Comparison of ENCODE assay signal across 19 cellular contexts in genomic region chr1:59079434-59080135, GRCh38.
DNase-seq lines count a peak whose midpoint lies in the region; ATAC-seq, FAIRE-seq and TF ChIP-seq lines count a peak whose summit lies in the region.
"Had no signal": no experiment of that assay in that cellular context is flagged by ENCODE, and none has a peak within 500 bp of the region (broad histone marks: within the 10 kb centered on the region; RNA-seq: fewer than 3 reads in every experiment).

No MANE protein-coding gene starts in this region.

- H3K4me3 ChIP-seq in mesenchymal stem cell (ENCODE audit: insufficient read depth in 1 of 2, low read depth in 1 of 2, low read length in 2 of 2), result no peak overlapping the region
- H3K4me3 ChIP-seq: colonic mucosa, right atrium auricular region had no signal

- no peaks in the 10 kb centered on the region for H3K36me3 ChIP-seq in mesenchymal stem cell (ENCODE audit: control insufficient read depth in 1 of 2, insufficient read depth in 2 of 2, low read depth in 1 of 2, low read length in 2 of 2)
- H3K36me3 ChIP-seq: colonic mucosa, right atrium auricular region had no signal

- H2BK5ac ChIP-seq in mesenchymal stem cell (ENCODE audit: low read depth, low read length, poor library complexity, severe bottlenecking), result no peak overlapping the region

- H2BK12ac ChIP-seq in mesenchymal stem cell (ENCODE audit: low read length in 2 of 2), result no peak overlapping the region

- H3K9ac ChIP-seq in mesenchymal stem cell (ENCODE audit: low read length), result peak overlapping the region; percentile 33

- H3K4ac ChIP-seq in mesenchymal stem cell (ENCODE audit: low read depth in 1 of 2, low read length in 2 of 2), result no peak overlapping the region

- no peak overlapping the region for H2BK15ac ChIP-seq in mesenchymal stem cell (ENCODE audit: low read depth, poor library complexity, severe bottlenecking)

- H3K9me3 ChIP-seq in mesenchymal stem cell (ENCODE audit: control insufficient read depth, low read length), result no peaks in the 10 kb centered on the region
- H3K9me3 ChIP-seq: colonic mucosa, right atrium auricular region had no signal

- no peak overlapping the region for H2AK5ac ChIP-seq in mesenchymal stem cell (ENCODE audit: low read length, severe bottlenecking)

- no peak overlapping the region for H4K91ac ChIP-seq in mesenchymal stem cell (ENCODE audit: low read length)

- no CpG with 5 or more reads among the region's 3 CpGs for WGBS in mesenchymal stem cell

- H3K4me1 ChIP-seq in mesenchymal stem cell (ENCODE audit: control insufficient read depth, insufficient read depth, low read depth, low read length), result peaks cover 7% of the 10 kb centered on the region
- H3K4me1 ChIP-seq: colonic mucosa had no signal

- no peak for TF ChIP-seq POLR2A in H54 (IDR thresholded peaks at IDR 0.05; ENCODE audit: low read depth, low read length)

- FAIRE-seq in H54 (lab: Jason Lieb, UNC), result peak; percentile 67
- FAIRE-seq: GM18507 had no signal

- H2BK120ac ChIP-seq in mesenchymal stem cell (ENCODE audit: low read depth, low read length), result no peak overlapping the region

- no peak overlapping the region for H3K27ac ChIP-seq in mesenchymal stem cell (ENCODE audit: low read length, poor library complexity, severe bottlenecking)
- H3K27ac ChIP-seq: colonic mucosa, right atrium auricular region had no signal

- H3K27me3 ChIP-seq in mesenchymal stem cell (ENCODE audit: control insufficient read depth in 1 of 2, insufficient read depth in 1 of 2, low read length in 2 of 2), result no peaks in the 10 kb centered on the region
- H3K27me3 ChIP-seq: colonic mucosa, right atrium auricular region had no signal

- no peak for ATAC-seq in HG02970 (IDR thresholded peaks at IDR 0.05; ENCODE audit: low FRiP score, unreplicated experiment)
- ATAC-seq: naive thymus-derived CD8-positive, alpha-beta T cell had no signal

- no peak overlapping the region for H3K14ac ChIP-seq in mesenchymal stem cell (ENCODE audit: low read length in 2 of 2)

- no peak overlapping the region for H4K8ac ChIP-seq in mesenchymal stem cell (ENCODE audit: low read length)

- H3K4me2 ChIP-seq in mesenchymal stem cell (ENCODE audit: low read length, poor library complexity, severe bottlenecking), result no peak overlapping the region

- no peak overlapping the region for H2AFZ ChIP-seq in mesenchymal stem cell (ENCODE audit: low read depth, low read length)

- H3K79me1 ChIP-seq in mesenchymal stem cell (replicated peaks; ENCODE audit: low read length, poor library complexity, severe bottlenecking), result no peaks in the 10 kb centered on the region

- H3K23ac ChIP-seq in mesenchymal stem cell (ENCODE audit: low read length in 2 of 2), result no peak overlapping the region

- DNase-seq in COLO829 (ENCODE audit: low spot score), result peak; percentile 48
- DNase-seq in H54 (ENCODE audit: insufficient read length, low spot score), result no peak
- peak; percentile 27 for DNase-seq in amniotic epithelial cell (ENCODE audit: low read depth)
- DNase-seq in mesenchymal stem cell, result no peak
- no peak for DNase-seq in NCI-H446 treated with DMSO at 0.1 percent for 48 hours (lab: John Stamatoyannopoulos, UW)
- no peak for DNase-seq in GM03348 (ENCODE audit: low spot score)
- no peak for DNase-seq in NCI-H510A (lab: John Stamatoyannopoulos, UW)
- DNase-seq: activated CD4-positive, alpha-beta T cell treated with anti-CD3 and anti-CD28 coated beads, Interleukin-2, amount 10 ng/mL, durations not matched to agents 7 days and 5 days; activated T-cell treated with anti-CD3 and anti-CD28 coated beads, Interleukin-2, amount 50 U/mL, for 4 hours; colonic mucosa; erythroblast; naive thymus-derived CD8-positive, alpha-beta T cell; NCI-H1436 treated with DMSO at 0.1 percent for 48 hours; NCI-H226; Right ventricle myocardium superior; substantia nigra had no signal

- no peak overlapping the region for H3K18ac ChIP-seq in mesenchymal stem cell (ENCODE audit: low read depth in 1 of 2, low read length in 2 of 2)

Comparison
In these comparisons a context has a peak if more than half of its experiments do, and no peak if none do; other contexts are left out.
1. DNase-seq: peak in COLO829 (single experiment) and amniotic epithelial cell (single experiment); none in H54 (single experiment), mesenchymal stem cell (single experiment), NCI-H446 treated with DMSO at 0.1 percent for 48 hours (single experiment), GM03348 (single experiment) and NCI-H510A (single experiment).